ENCODE assay signal across 17 cellular contexts in genomic region chr1:157106813-157107189, GRCh38. TPM values are rescaled to one million over a fixed set of nuclear protein-coding genes. Genes with fewer than 3 reads are reported as not detected.
DNase-seq lines count a peak whose midpoint lies in the region; ATAC-seq and TF ChIP-seq lines count a peak whose summit lies in the region.
"Had no signal": no experiment of that assay in that cellular context is flagged by ENCODE, and none has a peak within 500 bp of the region (broad histone marks: within the 10 kb centered on the region; RNA-seq: fewer than 3 reads in every experiment).

No MANE protein-coding gene starts in this region.

- no peaks in the 10 kb centered on the region for H3K27me3 ChIP-seq in smooth muscle cell (ENCODE audit: low read depth)
- H3K27me3 ChIP-seq in testis: no peaks in the 10 kb centered on the region

- no peak overlapping the region for H3K4me3 ChIP-seq in smooth muscle cell
- no peak overlapping the region for H3K4me3 ChIP-seq in testis
- H3K4me3 ChIP-seq: adrenal gland, lower lobe of right lung, skin epidermis had no signal

- intact Hi-C loops in dendritic cell treated with granulocyte-macrophage colony-stimulating factor and Interleukin-4, amounts not matched to agents 40 ng/mL and 50 ng/mL, for 4 days (cut with micrococcal nuclease): loop anchor here (1.0 to 5.0 kb wide), 2 partner anchors 30 to 50 kb away; no protein-coding TSS in a partner anchor
- intact Hi-C loops in testis (cut with DNase I; ENCODE audit: low total_unique reads): no loop called here

- H3K27ac Mint-ChIP-seq in dendritic cell treated with granulocyte-macrophage colony-stimulating factor and Interleukin-4, amounts not matched to agents 40 ng/mL and 50 ng/mL, for 4 days: peak overlapping the region; percentile 90

- peak overlapping the region; percentile 39 for H3K4me2 ChIP-seq in smooth muscle cell

- H4K20me1 ChIP-seq in smooth muscle cell (ENCODE audit: low read depth): no peaks in the 10 kb centered on the region

- peaks cover 23% of the 10 kb centered on the region for H3K27me3 Mint-ChIP-seq in dendritic cell treated with granulocyte-macrophage colony-stimulating factor and Interleukin-4, amounts not matched to agents 40 ng/mL and 50 ng/mL, for 4 days

- H3K4me1 Mint-ChIP-seq in dendritic cell treated with granulocyte-macrophage colony-stimulating factor and Interleukin-4, amounts not matched to agents 40 ng/mL and 50 ng/mL, for 4 days (ENCODE audit: low read depth): peaks cover 94% of the 10 kb centered on the region
- H3K4me1 Mint-ChIP-seq: immature natural killer cell had no signal

- no peaks in the 10 kb centered on the region for H3K36me3 ChIP-seq in smooth muscle cell (ENCODE audit: low read depth)
- no peaks in the 10 kb centered on the region for H3K36me3 ChIP-seq in testis (ENCODE audit: low read depth, missing control alignments)
- H3K36me3 ChIP-seq: adrenal gland, lower lobe of right lung had no signal

- no peaks in the 10 kb centered on the region for H3K9me3 Mint-ChIP-seq in dendritic cell treated with granulocyte-macrophage colony-stimulating factor and Interleukin-4, amounts not matched to agents 40 ng/mL and 50 ng/mL, for 4 days
- H3K9me3 Mint-ChIP-seq: activated CD8-positive, alpha-beta T cell treated with anti-CD3 and anti-CD28 coated beads for 36 hours; immature natural killer cell had no signal

- H3K27ac ChIP-seq in smooth muscle cell (ENCODE audit: low read depth) (peak overlapping the region; percentile 90), testis (no peak overlapping the region)
- H3K27ac ChIP-seq: lower lobe of right lung had no signal

- H3K4me1 ChIP-seq in smooth muscle cell (ENCODE audit: low read depth) (peaks cover 6% of the 10 kb centered on the region), testis (no peaks in the 10 kb centered on the region)
- H3K4me1 ChIP-seq: adrenal gland had no signal

- TF ChIP-seq POLR2A in testis (IDR thresholded peaks at IDR 0.05): no peak

- no peaks in the 10 kb centered on the region for H3K36me3 Mint-ChIP-seq in dendritic cell treated with granulocyte-macrophage colony-stimulating factor and Interleukin-4, amounts not matched to agents 40 ng/mL and 50 ng/mL, for 4 days (ENCODE audit: low read depth)

- peak overlapping the region; percentile 83 for H3K9ac ChIP-seq in smooth muscle cell (ENCODE audit: low read depth)

- 83% methylated on average over 6 of the region's 6 CpGs for WGBS in smooth muscle cell (ENCODE audit: low lambda C conversion rate)
- 71 to 75% methylated on average over 6 of the region's 6 CpGs for WGBS in testis, 2 donors

- ATAC-seq in GM18870 (IDR thresholded peaks at IDR 0.05; ENCODE audit: unreplicated experiment): peak; percentile 11
- peak; percentile 15 for ATAC-seq in HG03432 (IDR thresholded peaks at IDR 0.05; ENCODE audit: unreplicated experiment)

- no peaks in the 10 kb centered on the region for H3K79me2 ChIP-seq in smooth muscle cell (ENCODE audit: low read depth)

- H3K9me3 ChIP-seq in smooth muscle cell (replicated peaks; ENCODE audit: low read depth) (no peaks in the 10 kb centered on the region), testis (no peaks in the 10 kb centered on the region)
- H3K9me3 ChIP-seq: adrenal gland, lower lobe of right lung had no signal

- H2AFZ ChIP-seq in smooth muscle cell (ENCODE audit: low read depth): peak overlapping the region; percentile 91

- no peak overlapping the region for H3K4me3 Mint-ChIP-seq in dendritic cell treated with granulocyte-macrophage colony-stimulating factor and Interleukin-4, amounts not matched to agents 40 ng/mL and 50 ng/mL, for 4 days
- H3K4me3 Mint-ChIP-seq: activated CD8-positive, alpha-beta T cell treated with anti-CD3 and anti-CD28 coated beads for 36 hours; immature natural killer cell had no signal

- TF ChIP-seq CTCF in smooth muscle cell (IDR thresholded peaks at IDR 0.05; ENCODE audit: borderline replicate concordance, insufficient read depth, poor library complexity, severe bottlenecking) (no peak), testis (IDR thresholded peaks at IDR 0.05) (no peak)

- no peaks in the 10 kb centered on the region for H3F3A ChIP-seq in smooth muscle cell (ENCODE audit: low read depth)

- DNase-seq in smooth muscle cell (lab: John Stamatoyannopoulos, UW; ENCODE audit: unreplicated experiment) (no peak), testis (no peak), occipital lobe (lab: John Stamatoyannopoulos, UW) (no peak), cerebellum (ENCODE audit: low spot score) (no peak)
- DNase-seq: DMS 273 treated with DMSO at 0.1 percent for 48 hours; immature natural killer cell; NCI-H1930; NCI-H524; stimulated activated naive CD4-positive, alpha-beta T cell treated with Interleukin-2 at 50 U/mL for 16 hours had no signal

RNA-seq across cellular contexts. Expression of gene ETV3L, which starts 7.2 kb away (rescaled TPM):
- 0.31 TPM in 1 of 2 replicates, not detected in the other for total RNA-seq in smooth muscle cell
- 0.15 TPM in 1 of 2 replicates, not detected in the other for polyA plus RNA-seq in smooth muscle cell
- total RNA-seq in testis: under 1 TPM in 1 of 2 donors, not detected in 1; 0.16 TPM
- polyA plus RNA-seq in testis (ENCODE audit: insufficient read depth, low read depth, low replicate concordance): not detected
- total RNA-seq in occipital lobe: not detected
- not detected for total RNA-seq in cerebellum
- total RNA-seq: activated CD8-positive, alpha-beta T cell treated with anti-CD3 and anti-CD28 coated beads for 36 hours; adrenal gland; HT1080; lower lobe of right lung had no signal
- polyA plus RNA-seq: adrenal gland, immature natural killer cell had no signal

RNA-seq across cellular contexts. Expression of gene ETV3, which starts 31.4 kb away (rescaled TPM):
- total RNA-seq in smooth muscle cell: 33.2 and 46.7 TPM in 2 replicates
- polyA plus RNA-seq in smooth muscle cell: 11.4 and 15.4 TPM in 2 replicates
- 10 to 100 TPM; 28.0 to 29.1 TPM for total RNA-seq in testis
- 22.2 TPM for polyA plus RNA-seq in testis (ENCODE audit: insufficient read depth, low read depth, low replicate concordance)
- total RNA-seq in occipital lobe: 16.5 TPM
- total RNA-seq in cerebellum: 15.9 TPM
